Comparison of ENCODE assay signal across 11 cellular contexts in genomic region chr10:121926157-121926556, GRCh38. TPM values are rescaled to one million over a fixed set of nuclear protein-coding genes. Genes with fewer than 3 reads are reported as not detected.
DNase-seq lines count a peak whose midpoint lies in the region; ATAC-seq, FAIRE-seq and TF ChIP-seq lines count a peak whose summit lies in the region.
"Had no signal": no experiment of that assay in that cellular context is flagged by ENCODE, and none has a peak within 500 bp of the region (broad histone marks: within the 10 kb centered on the region; RNA-seq: fewer than 3 reads in every experiment).

No MANE protein-coding gene starts in this region.

- no peak for TF ChIP-seq CTCF in AG04450 (IDR thresholded peaks at IDR 0.05; ENCODE audit: low read depth, low read length)
- TF ChIP-seq CTCF in HL-60 (IDR thresholded peaks at IDR 0.05; ENCODE audit: insufficient read depth, low read length) = no peak
- TF ChIP-seq CTCF in brain (conservative IDR thresholded peaks at IDR 0.05) = no peak
- TF ChIP-seq CTCF in D721Med (IDR thresholded peaks at IDR 0.05; ENCODE audit: insufficient read depth, missing control alignments) = no peak

- CTCF ChIA-PET in AG04450 (lab: Charles Lee) = no interaction called here

- H3K27ac Mint-ChIP-seq in brain (peak overlapping the region in 4 of 5 experiments; percentile 66 to 96 (median 94)), naive B cell (no peak overlapping the region)

- H3K27ac ChIP-seq in AG04450 (ENCODE audit: low read depth, low read length) (no peak overlapping the region), HL-60 (replicated peaks) (peak overlapping the region; percentile 93)

- H3K27me3 ChIP-seq in AG04450 (ENCODE audit: control insufficient read depth, insufficient read depth, low read length) (no peaks in the 10 kb centered on the region), HL-60 (ENCODE audit: insufficient read depth, poor library complexity, severe bottlenecking) (no peaks in the 10 kb centered on the region)

- H3K36me3 Mint-ChIP-seq in brain (peaks cover 9% of the 10 kb centered on the region), naive B cell (peaks cover 0 to 8% of the 10 kb centered on the region in 2 donors)

- POLR2A ChIA-PET in AG04450 (lab: Yijun Ruan, JAX) = no interaction called here

- H3K4me1 Mint-ChIP-seq in brain = peaks cover 82% of the 10 kb centered on the region
- H3K4me1 Mint-ChIP-seq in naive B cell = peaks cover 19 to 32% (median 31%) of the 10 kb centered on the region in 3 donors

- no peak for DNase-seq in AG04450 (ENCODE audit: low read depth, low spot score)
- peak in 1 of 2 experiments; percentile 40 for DNase-seq in HL-60 (ENCODE audit: low read depth in 1 of 2, low spot score in 1 of 2)
- no peak for DNase-seq in naive B cell
- no peak for DNase-seq in foreskin melanocyte
- DNase-seq in D721Med (ENCODE audit: insufficient read length, low spot score) = no peak
- no peak for DNase-seq in NCI-H510A treated with DMSO at 0.1 percent for 48 hours (lab: John Stamatoyannopoulos, UW)
- DNase-seq: activated CD4-positive, alpha-beta T cell treated with anti-CD3 and anti-CD28 coated beads for 4 hours; effector CD8-positive, alpha-beta T cell; NCI-H524 treated with DMSO at 0.1 percent for 48 hours had no signal

- H3K9me3 ChIP-seq in AG04450 (ENCODE audit: control insufficient read depth, insufficient read depth, low read length) = no peaks in the 10 kb centered on the region; the same call in 1 of the 2 replicates

- no peak for FAIRE-seq in D721Med (lab: Jason Lieb, UNC)

- H3K9me3 Mint-ChIP-seq in brain = no peaks in the 10 kb centered on the region
- no peaks in the 10 kb centered on the region for H3K9me3 Mint-ChIP-seq in naive B cell

- ATAC-seq in naive B cell (ENCODE audit: low read depth in 2 of 2) (no peak), GM19467 (IDR thresholded peaks at IDR 0.05; ENCODE audit: unreplicated experiment) (no peak)

- H3K4me3 ChIP-seq in AG04450 (ENCODE audit: low read depth, low read length) (peak overlapping the region; percentile 87), HL-60 (replicated peaks; ENCODE audit: insufficient read depth, low read length) (no peak overlapping the region; the same call in 1 of the 2 replicates)

- H3K27me3 Mint-ChIP-seq in brain (peaks cover 9% of the 10 kb centered on the region), naive B cell (no peaks in the 10 kb centered on the region)

- H3K4me3 Mint-ChIP-seq in brain = peak overlapping the region; percentile 86 to 92 (median 90)
- peak overlapping the region in 7 of 8 donors; percentile 5 to 94 (median 34) for H3K4me3 Mint-ChIP-seq in naive B cell

RNA-seq across cellular contexts. Expression of gene ATE1, which starts 1.7 kb away (rescaled TPM):
- polyA plus RNA-seq in AG04450 (2011; rRNA removed) (14.4 and 17.9 TPM in 2 replicates), brain (ENCODE audit: insufficient read depth, low read depth, low replicate concordance) (11.4 TPM), naive B cell (ENCODE audit: low read depth in 6 of 6) (10 to 100 TPM; 26.2 to 31.3 (median 30.8) TPM)
- 27.1 and 29.9 TPM in 2 replicates for polyA minus RNA-seq in AG04450 (2011; rRNA and poly(A)+ RNA removed)

RNA-seq across cellular contexts. Expression of gene NSMCE4A, which starts 48.9 kb away (rescaled TPM):
- polyA plus RNA-seq in AG04450 (2011; rRNA removed) (20.9 and 30.3 TPM in 2 replicates), brain (ENCODE audit: insufficient read depth, low read depth, low replicate concordance) (14.9 TPM), naive B cell (ENCODE audit: low read depth in 6 of 6) (10 to 100 TPM; 58.6 to 77.1 (median 67.5) TPM)
- polyA minus RNA-seq in AG04450 (2011; rRNA and poly(A)+ RNA removed) = 5.6 and 7.6 TPM in 2 replicates

Comparison
In these comparisons a context has a peak if more than half of its experiments do, and no peak if none do; other contexts are left out.
1. H3K27ac Mint-ChIP-seq: peak in brain (4 of 5); none in naive B cell (0 of 6).